17 cellular contexts compared by ENCODE assay signal in the genomic region with DNA sequence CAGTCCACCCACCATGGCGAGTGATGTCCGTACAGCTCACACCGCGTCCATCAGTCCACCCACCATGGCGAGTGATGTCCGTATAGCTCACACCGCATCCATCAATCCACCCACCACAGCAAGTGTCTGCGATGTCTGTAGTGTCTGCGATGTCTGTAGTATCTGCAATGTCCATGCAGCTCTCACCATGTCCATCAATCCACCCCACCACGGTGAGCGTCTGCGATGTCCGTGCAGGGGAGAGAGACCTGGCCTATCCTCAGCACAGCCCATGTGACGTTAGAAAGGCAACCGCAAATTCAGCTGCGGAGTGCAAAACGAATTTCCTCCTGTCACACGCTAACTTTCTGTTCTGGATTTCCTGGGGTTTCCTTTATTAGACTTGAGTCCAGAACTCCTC. TPM values are rescaled to one million over a fixed set of nuclear protein-coding genes. Genes with fewer than 3 reads are reported as not detected.
DNase-seq lines count a peak whose midpoint lies in the region; ATAC-seq and FAIRE-seq lines count a peak whose summit lies in the region.
"Had no signal": no experiment of that assay in that cellular context is flagged by ENCODE, and none has a peak within 500 bp of the region (broad histone marks: within the 10 kb centered on the region; RNA-seq: fewer than 3 reads in every experiment).

No MANE protein-coding gene starts in this region.

- H3K9ac ChIP-seq in trophoblast cell (ENCODE audit: low read length) = no peak overlapping the region
- H3K9ac ChIP-seq: KMS-11 had no signal

- DNase-seq in activated CD4-positive, alpha-beta T cell treated with anti-CD3 and anti-CD28 coated beads for 36 hours = peak; percentile 10
- DNase-seq in activated CD4-positive, alpha-beta T cell treated with anti-CD3 and anti-CD28 coated beads, Interleukin-2, amount 50 U/mL, for 4 hours = no peak
- DNase-seq in T-cell (peak in 2 of 34 experiments; percentile 2), trophoblast cell (no peak), HuH-7.5 (ENCODE audit: low spot score) (no peak), amniotic stem cell (lab: John Stamatoyannopoulos, UW) (no peak), RCC 7860 (ENCODE audit: low spot score) (no peak)
- DNase-seq in effector memory CD4-positive, alpha-beta T cell = no peak
- DNase-seq: 8988T, COR-L47, GF-D8, hippocampal formation, NCI-H187 treated with DMSO at 0.1 percent for 48 hours, NCI-H82, testis had no signal

- POLR2A ChIA-PET in activated CD4-positive, alpha-beta T cell treated with anti-CD3 and anti-CD28 coated beads for 36 hours (lab: Charles Lee) = no interaction called here
- POLR2A ChIA-PET in T-cell (lab: Charles Lee) = no interaction called here

- H3K27me3 ChIP-seq in effector memory CD4-positive, alpha-beta T cell (replicated peaks; ENCODE audit: control insufficient read depth, insufficient read depth, low read length, poor library complexity, severe bottlenecking) = no peaks in the 10 kb centered on the region
- no peaks in the 10 kb centered on the region for H3K27me3 ChIP-seq in trophoblast cell (ENCODE audit: insufficient read depth, low read length)
- H3K27me3 ChIP-seq: testis had no signal

- H3K27ac Mint-ChIP-seq in activated CD4-positive, alpha-beta T cell treated with anti-CD3 and anti-CD28 coated beads for 36 hours = peak overlapping the region; percentile 53
- peak overlapping the region; percentile 76 to 77 for H3K27ac Mint-ChIP-seq in T-cell

- H3K4me3 ChIP-seq in effector memory CD4-positive, alpha-beta T cell (ENCODE audit: insufficient read depth, low read depth, low read length, poor library complexity, severe bottlenecking) = no peak overlapping the region
- peak overlapping the region; percentile 41 for H3K4me3 ChIP-seq in trophoblast cell (ENCODE audit: low read depth, low read length)
- H3K4me3 ChIP-seq: testis had no signal

- no peaks in the 10 kb centered on the region for H3K79me2 ChIP-seq in trophoblast cell (ENCODE audit: control insufficient read depth, insufficient read depth, low read length, poor library complexity)

- no peak overlapping the region for H3K23ac ChIP-seq in trophoblast cell (ENCODE audit: low read length)

- H3K9me3 Mint-ChIP-seq in activated CD4-positive, alpha-beta T cell treated with anti-CD3 and anti-CD28 coated beads for 36 hours (ENCODE audit: low read depth) = no peaks in the 10 kb centered on the region
- no peaks in the 10 kb centered on the region for H3K9me3 Mint-ChIP-seq in T-cell

- H3K27ac ChIP-seq in effector memory CD4-positive, alpha-beta T cell (ENCODE audit: insufficient read depth, low read length, poor library complexity, severe bottlenecking) = peak overlapping the region; percentile 11
- H3K27ac ChIP-seq in trophoblast cell (ENCODE audit: low read depth, low read length) = no peak overlapping the region
- H3K27ac ChIP-seq: KMS-11, testis had no signal

- no peak overlapping the region for H4K12ac ChIP-seq in trophoblast cell (ENCODE audit: low read depth, low read length)

- no peak overlapping the region for H3K4me2 ChIP-seq in trophoblast cell (ENCODE audit: low read length)
- H3K4me2 ChIP-seq: KMS-11 had no signal

- H2BK12ac ChIP-seq in trophoblast cell (ENCODE audit: low read length) = no peak overlapping the region

- H3K4ac ChIP-seq in trophoblast cell (ENCODE audit: low read depth, low read length) = no peak overlapping the region

- H4K91ac ChIP-seq in trophoblast cell (ENCODE audit: low read depth, low read length) = no peak overlapping the region

- peaks cover 52% of the 10 kb centered on the region for H3K36me3 ChIP-seq in effector memory CD4-positive, alpha-beta T cell (ENCODE audit: control insufficient read depth, insufficient read depth, low read length)
- H3K36me3 ChIP-seq in trophoblast cell (ENCODE audit: control insufficient read depth in 1 of 2, insufficient read depth in 2 of 2, low read length in 2 of 2) = peaks cover 4 to 10% of the 10 kb centered on the region in 2 experiments

- H2AK5ac ChIP-seq in trophoblast cell (ENCODE audit: low read length) = no peak overlapping the region

- H3K9me3 ChIP-seq in effector memory CD4-positive, alpha-beta T cell (ENCODE audit: control insufficient read depth, low read length) = no peaks in the 10 kb centered on the region
- H3K9me3 ChIP-seq in trophoblast cell (ENCODE audit: insufficient read depth, low read depth, low read length) = peaks cover 6% of the 10 kb centered on the region
- H3K9me3 ChIP-seq: testis had no signal

- WGBS in trophoblast cell (ENCODE audit: extremely low coverage, insufficient coverage, insufficient read length) = no CpG with 5 or more reads among the region's 18 CpGs

- CTCF ChIA-PET in activated CD4-positive, alpha-beta T cell treated with anti-CD3 and anti-CD28 coated beads for 36 hours (lab: Charles Lee) = interaction anchor here (0.8 to 1.2 kb wide), 3 partner anchors 12 to 114 kb away, joined by 3 to 5 read pairs (median 3); no protein-coding TSS in a partner anchor
- CTCF ChIA-PET in T-cell (lab: Charles Lee) = interaction anchor here in 1 of 2 donors (1.2 kb wide), 1 partner anchor 112 kb away, joined by 3 read pairs; no protein-coding TSS in a partner anchor

- no peaks in the 10 kb centered on the region for H3K27me3 Mint-ChIP-seq in activated CD4-positive, alpha-beta T cell treated with anti-CD3 and anti-CD28 coated beads for 36 hours
- no peaks in the 10 kb centered on the region for H3K27me3 Mint-ChIP-seq in T-cell

- H3K14ac ChIP-seq in trophoblast cell (ENCODE audit: low read length) = no peak overlapping the region

- H3K4me1 ChIP-seq in effector memory CD4-positive, alpha-beta T cell (ENCODE audit: control insufficient read depth, insufficient read depth, low read length, poor library complexity, severe bottlenecking) = peaks cover 69% of the 10 kb centered on the region
- peaks cover 35 to 45% of the 10 kb centered on the region in 2 experiments for H3K4me1 ChIP-seq in trophoblast cell (ENCODE audit: control insufficient read depth in 1 of 2, insufficient read depth in 2 of 2, low read length in 2 of 2)

- H2BK120ac ChIP-seq in trophoblast cell (ENCODE audit: insufficient read depth, low read length, poor library complexity) = no peak overlapping the region

- intact Hi-C loops in activated CD4-positive, alpha-beta T cell treated with anti-CD3 and anti-CD28 coated beads for 36 hours (cut with DNase I, micrococcal nuclease) = loop anchor here (5.0 to 10.0 kb wide), 3 partner anchors 33 to 299 kb away; no protein-coding TSS in a partner anchor

- no peak overlapping the region for H3K4me3 Mint-ChIP-seq in activated CD4-positive, alpha-beta T cell treated with anti-CD3 and anti-CD28 coated beads for 36 hours
- H3K4me3 Mint-ChIP-seq in T-cell = peak overlapping the region; percentile 13 to 53 (median 37)

- H2AFZ ChIP-seq in trophoblast cell (ENCODE audit: insufficient read depth, low read length, poor library complexity) = no peak overlapping the region

- no peak for FAIRE-seq in RCC 7860 (lab: Jason Lieb, UNC)
- FAIRE-seq: GM18507 had no signal

- no peak for ATAC-seq in activated CD4-positive, alpha-beta T cell treated with anti-CD3 and anti-CD28 coated beads for 36 hours
- ATAC-seq in T-cell (replicated peaks in 1 of 4) = no peak

- peaks cover 82% of the 10 kb centered on the region for H3K4me1 Mint-ChIP-seq in activated CD4-positive, alpha-beta T cell treated with anti-CD3 and anti-CD28 coated beads for 36 hours
- H3K4me1 Mint-ChIP-seq in T-cell = peaks cover 65 to 80% (median 79%) of the 10 kb centered on the region in 3 donors

- H4K8ac ChIP-seq in trophoblast cell (ENCODE audit: low read depth, low read length) = no peak overlapping the region

- H3K36me3 Mint-ChIP-seq in activated CD4-positive, alpha-beta T cell treated with anti-CD3 and anti-CD28 coated beads for 36 hours (ENCODE audit: low read depth) = peaks cover 25% of the 10 kb centered on the region
- H3K36me3 Mint-ChIP-seq in T-cell = peaks cover 35% of the 10 kb centered on the region

- H3K18ac ChIP-seq in trophoblast cell (ENCODE audit: low read length) = no peak overlapping the region

- no peak overlapping the region for H2BK5ac ChIP-seq in trophoblast cell (ENCODE audit: low read depth, low read length, poor library complexity)

- H3K79me1 ChIP-seq in trophoblast cell (ENCODE audit: low read length) = peaks cover 11% of the 10 kb centered on the region

RNA-seq across cellular contexts. Expression of a gene that starts 18.5 kb away (rescaled TPM):
- total RNA-seq in activated CD4-positive, alpha-beta T cell treated with anti-CD3 and anti-CD28 coated beads for 36 hours = 10 to 100 TPM; 33.0 to 34.7 TPM
- total RNA-seq in T-cell = 100 to 1,000 TPM; 223 to 267 (median 238) TPM
- polyA plus RNA-seq in trophoblast cell (2013) = 12.8 and 13.0 TPM in 2 replicates

Comparison
In these comparisons a context has a peak if more than half of its experiments do, and no peak if none do; other contexts are left out.
1. RNA of a gene that starts 18.5 kb away (total RNA-seq): 223 to 267 TPM in T-cell; 33.0 to 34.7 TPM in activated CD4-positive, alpha-beta T cell treated with anti-CD3 and anti-CD28 coated beads for 36 hours; every median in the first group is over 4 times any median in the second.